In the genomic region with DNA sequence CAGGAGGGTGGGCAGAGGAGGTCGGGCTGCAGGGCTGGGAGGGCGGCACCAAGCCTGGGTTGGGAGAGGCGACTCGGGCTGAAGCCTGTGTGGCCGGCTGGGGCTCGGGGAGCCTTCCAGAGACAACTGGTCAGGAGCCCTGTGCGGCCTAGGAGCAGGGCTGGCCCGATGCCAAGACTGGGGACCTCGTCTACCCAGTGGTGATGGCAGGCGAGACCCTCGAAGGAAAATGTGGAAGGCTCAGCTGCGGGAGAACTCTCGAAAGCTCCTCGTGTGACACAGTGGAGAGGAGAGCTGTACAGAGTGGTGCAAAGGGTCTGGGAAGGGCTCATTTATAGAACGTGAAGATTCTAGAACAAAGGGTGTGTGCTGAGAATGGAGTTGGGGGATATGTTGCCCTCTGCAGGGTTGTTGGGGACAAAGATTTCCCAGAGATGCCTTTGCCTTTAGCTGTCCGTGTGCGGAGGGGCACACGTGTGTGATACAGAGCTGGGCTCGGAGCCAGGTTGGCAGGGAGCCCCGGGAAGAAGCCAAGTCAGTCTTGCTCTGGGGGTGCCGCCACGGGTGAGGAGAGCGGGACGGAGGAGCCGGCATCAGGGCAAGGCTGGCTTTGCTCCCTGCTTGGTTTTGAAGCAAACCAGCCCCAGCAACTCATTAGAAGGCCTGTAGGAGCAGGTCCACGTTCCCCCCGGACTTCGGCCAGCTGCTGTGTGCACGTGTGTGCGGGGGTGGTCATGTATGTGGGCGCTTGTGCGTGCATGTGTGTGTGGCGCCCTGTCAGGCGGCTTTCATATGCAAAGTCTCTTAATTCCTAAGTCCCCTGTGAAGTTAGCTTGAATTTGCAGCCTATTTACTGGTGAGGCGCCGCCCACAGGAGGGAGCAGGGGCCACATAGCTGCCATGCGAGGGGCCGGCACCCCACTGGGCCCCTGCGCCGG, we compare ENCODE assay signal across 8 cellular contexts.
DNase-seq lines count a peak whose midpoint lies in the region; ATAC-seq and TF ChIP-seq lines count a peak whose summit lies in the region.

No MANE protein-coding gene starts in this region.

- CTCF ChIA-PET in BJ (lab: Yijun Ruan, JAX): interaction anchor here (0.5 to 2.2 kb wide), 19 partner anchors 9 to 662 kb away, joined by 3 to 10 read pairs (median 3); no protein-coding TSS in a partner anchor

- peaks cover 3 to 19% of the 10 kb centered on the region in 2 donors for H3K4me1 ChIP-seq in lung (ENCODE audit: control insufficient read depth in 2 of 2, insufficient read depth in 2 of 2, low read length in 2 of 2)
- peaks cover 22% of the 10 kb centered on the region for H3K4me1 ChIP-seq in vagina

- WGBS in lung, 2 donors: 65 to 77% methylated on average over 40 of the region's 40 CpGs

- H3K27ac ChIP-seq in lung (ENCODE audit: low read depth in 1 of 2, low read length in 1 of 2) (peak overlapping the region in 1 of 2 donors; percentile 26), vagina (peak overlapping the region; percentile 47)

- POLR2A ChIA-PET in BJ (lab: Charles Lee): interaction anchor here (0.7 kb wide), 1 partner anchor 26 kb away, joined by 5 read pairs; no protein-coding TSS in a partner anchor

- no peak overlapping the region for H3K4me3 ChIP-seq in BJ (ENCODE audit: low read depth, low read length)
- no peak overlapping the region for H3K4me3 ChIP-seq in lung
- peak overlapping the region in 1 of 2 donors; percentile 22 for H3K4me3 ChIP-seq in vagina

- peaks cover 0 to 2% of the 10 kb centered on the region in 2 donors for H3K9me3 ChIP-seq in lung (ENCODE audit: control insufficient read depth in 2 of 2, insufficient read depth in 1 of 2, low read length in 1 of 2)
- H3K9me3 ChIP-seq in vagina: no peaks in the 10 kb centered on the region

- ATAC-seq in lung (ENCODE audit: insufficient read depth, low FRiP score): no peak

- H3K27me3 ChIP-seq in BJ (ENCODE audit: control insufficient read depth, insufficient read depth, low read length) (no peaks in the 10 kb centered on the region), lung (ENCODE audit: control insufficient read depth, insufficient read depth) (no peaks in the 10 kb centered on the region), vagina (no peaks in the 10 kb centered on the region)

- peak; percentile 60 for DNase-seq in BJ (ENCODE audit: low read depth)
- DNase-seq in NCI-H2029 (lab: John Stamatoyannopoulos, UW): peak; percentile 45
- peak; percentile 64 for DNase-seq in cerebellar cortex (ENCODE audit: low spot score)
- peak; percentile 54 for DNase-seq in lung (ENCODE audit: low spot score)
- DNase-seq in vagina (ENCODE audit: extremely low spot score in 2 of 2): no peak
- no peak for DNase-seq in NCI-H1930 (lab: John Stamatoyannopoulos, UW)
- no peak for DNase-seq in SK-N-DZ (ENCODE audit: low spot score)
- DNase-seq in effector CD8-positive, alpha-beta T cell (lab: John Stamatoyannopoulos, UW): no peak

- peak; percentile 44 for TF ChIP-seq CTCF in BJ (IDR thresholded peaks at IDR 0.05; ENCODE audit: insufficient read depth, low read depth, low read length)
- TF ChIP-seq CTCF in lung (IDR thresholded peaks at IDR 0.05; ENCODE audit: control extremely low read depth, extremely low read depth): no peak
- peak in 1 of 3 experiments; percentile 14 for TF ChIP-seq CTCF in vagina (IDR thresholded peaks at IDR 0.05)

- intact Hi-C loops in vagina (cut with DNase I): no loop called here

- H3K36me3 ChIP-seq in BJ (ENCODE audit: control insufficient read depth, insufficient read depth, low read length) (peaks cover 7% of the 10 kb centered on the region), lung (ENCODE audit: control insufficient read depth in 2 of 2, insufficient read depth in 2 of 2, low read length in 2 of 2) (peaks cover 0 to 19% of the 10 kb centered on the region in 2 donors), vagina (peaks cover 0 to 7% of the 10 kb centered on the region in 2 donors)

- no peak for TF ChIP-seq POLR2A in vagina (IDR thresholded peaks at IDR 0.05)

Comparison
In these comparisons a context has a peak if more than half of its experiments do, and no peak if none do; other contexts are left out.
1. DNase-seq: peak in BJ (single experiment), NCI-H2029 (single experiment), cerebellar cortex (single experiment) and lung (single experiment); none in vagina (0 of 2), NCI-H1930 (0 of 2), SK-N-DZ (single experiment) and effector CD8-positive, alpha-beta T cell (single experiment).